Comparison of ENCODE assay signal across 28 cellular contexts in genomic region chr12:49964849-49965624, GRCh38. TPM values are rescaled to one million over a fixed set of nuclear protein-coding genes. Genes with fewer than 3 reads are reported as not detected.
"Had no signal": no experiment of that assay in that cellular context is flagged by ENCODE, and none has a peak within 500 bp of the region (broad histone marks: within the 10 kb centered on the region; RNA-seq: fewer than 3 reads in every experiment).

No MANE protein-coding gene starts in this region.

- H3K9me3 Mint-ChIP-seq: activated naive CD8-positive, alpha-beta T cell treated with anti-CD3 and anti-CD28 coated beads, Interleukin-2, amount 10 ng/mL, durations not matched to agents 7 days and 5 days; central memory CD8-positive, alpha-beta T cell; T-helper 1 cell treated with Interleukin-12 subunit alpha and Interleukin-12 subunit beta and Interleukin-4 antibody, amounts not matched to agents 30 μg/mL and 1 μg/mL, for 36 hours had no signal

- ATAC-seq: activated CD4-positive, CD25-positive, alpha-beta regulatory T cell treated with anti-CD3 and anti-CD28 coated beads, Interleukin-2, amount 50 U/mL, for 24 hours; activated CD8-positive, alpha-beta T cell treated with anti-CD3 and anti-CD28 coated beads, Interleukin-2, amount 10 ng/mL, durations not matched to agents 7 days and 5 days; SK-N-SH treated with all-trans-retinoic acid at 6 μM for 48 hours had no signal

- H3K27ac ChIP-seq: adrenal gland, KMS-11, Peyer's patch, SJSA1 had no signal

- H3K9ac ChIP-seq: KMS-11 had no signal

- H3K36me3 ChIP-seq: adrenal gland, Peyer's patch, SJSA1 had no signal

- H3K4me3 ChIP-seq: adrenal gland, Peyer's patch, SJSA1 had no signal

- H3K27ac Mint-ChIP-seq: activated CD8-positive, alpha-beta T cell treated with anti-CD3 and anti-CD28 coated beads, Interleukin-2, amount 10 ng/mL, durations not matched to agents 7 days and 5 days; activated naive CD8-positive, alpha-beta T cell treated with anti-CD3 and anti-CD28 coated beads, Interleukin-2, amount 10 ng/mL, durations not matched to agents 7 days and 5 days; T-helper 1 cell treated with Interleukin-12 subunit alpha and Interleukin-12 subunit beta and Interleukin-4 antibody, amounts not matched to agents 30 μg/mL and 1 μg/mL, for 36 hours had no signal

- DNase-seq: activated CD4-positive, alpha-beta T cell treated with anti-CD3 and anti-CD28 coated beads for 4 hours; activated CD4-positive, alpha-beta T cell treated with anti-CD3 and anti-CD28 coated beads, Interleukin-2, amount 50 U/mL, for 4 hours; activated CD8-positive, alpha-beta memory T cell treated with anti-CD3 and anti-CD28 coated beads, Interleukin-2, amount 50 U/mL, for 48 hours; activated CD8-positive, alpha-beta T cell treated with anti-CD3 and anti-CD28 coated beads, Interleukin-2, amount 10 ng/mL, durations not matched to agents 7 days and 5 days; activated naive CD4-positive, alpha-beta T cell treated with anti-CD3 and anti-CD28 coated beads, Interleukin-2, amount 50 U/mL, for 16 hours; activated T-cell treated with anti-CD3 and anti-CD28 coated beads, Interleukin-2, amount 50 U/mL, for 1 hour; adrenal gland; anterior cingulate cortex; MM.1S; NCI-H1105; NCI-H1436; NCI-H1694 treated with DMSO at 0.1 percent for 48 hours; NCI-H2029 treated with DMSO at 0.1 percent for 48 hours; NCI-H345; NCI-H510A; NCI-H526 treated with DMSO at 0.1 percent for 48 hours; NCI-H82; SHP77; SW 1271 had no signal

- H3K9me3 ChIP-seq: adrenal gland, Peyer's patch, SJSA1 had no signal

- H3K4me3 Mint-ChIP-seq: activated CD8-positive, alpha-beta T cell treated with anti-CD3 and anti-CD28 coated beads, Interleukin-2, amount 10 ng/mL, durations not matched to agents 7 days and 5 days; activated naive CD8-positive, alpha-beta T cell treated with anti-CD3 and anti-CD28 coated beads, Interleukin-2, amount 10 ng/mL, durations not matched to agents 7 days and 5 days; central memory CD8-positive, alpha-beta T cell; T-helper 1 cell treated with Interleukin-12 subunit alpha and Interleukin-12 subunit beta and Interleukin-4 antibody, amounts not matched to agents 30 μg/mL and 1 μg/mL, for 36 hours had no signal

- H3K4me2 ChIP-seq: KMS-11 had no signal

- H3K36me3 Mint-ChIP-seq: activated naive CD8-positive, alpha-beta T cell treated with anti-CD3 and anti-CD28 coated beads, Interleukin-2, amount 10 ng/mL, durations not matched to agents 7 days and 5 days had no signal

RNA-seq across cellular contexts. Expression of gene AQP5, which starts 3.4 kb away (rescaled TPM):
- total RNA-seq: activated CD8-positive, alpha-beta T cell treated with anti-CD3 and anti-CD28 coated beads, Interleukin-2, amount 10 ng/mL, durations not matched to agents 7 days and 5 days; activated naive CD8-positive, alpha-beta T cell treated with anti-CD3 and anti-CD28 coated beads, Interleukin-2, amount 10 ng/mL, durations not matched to agents 7 days and 5 days; Peyer's patch; SJSA1 had no signal

RNA-seq across cellular contexts. Expression of gene AQP6, which starts 7.7 kb away (rescaled TPM):
- total RNA-seq: activated CD8-positive, alpha-beta T cell treated with anti-CD3 and anti-CD28 coated beads, Interleukin-2, amount 10 ng/mL, durations not matched to agents 7 days and 5 days; activated naive CD8-positive, alpha-beta T cell treated with anti-CD3 and anti-CD28 coated beads, Interleukin-2, amount 10 ng/mL, durations not matched to agents 7 days and 5 days; bronchial epithelial cell; Peyer's patch; SJSA1 had no signal

RNA-seq across cellular contexts. Expression of gene AQP2, which starts 14.5 kb away (rescaled TPM):
- total RNA-seq: activated CD8-positive, alpha-beta T cell treated with anti-CD3 and anti-CD28 coated beads, Interleukin-2, amount 10 ng/mL, durations not matched to agents 7 days and 5 days; activated naive CD8-positive, alpha-beta T cell treated with anti-CD3 and anti-CD28 coated beads, Interleukin-2, amount 10 ng/mL, durations not matched to agents 7 days and 5 days; bronchial epithelial cell; Peyer's patch; SJSA1 had no signal
